In genomic region chr11:48107188-48107704, GRCh38 we compare ENCODE assay signal across 9 cellular contexts.
DNase-seq lines count a peak whose midpoint lies in the region; ATAC-seq and TF ChIP-seq lines count a peak whose summit lies in the region.
"Had no signal": no experiment of that assay in that cellular context is flagged by ENCODE, and none has a peak within 500 bp of the region (broad histone marks: within the 10 kb centered on the region; RNA-seq: fewer than 3 reads in every experiment).

No MANE protein-coding gene starts in this region.

- TF ChIP-seq CTCF in GM20000 (IDR thresholded peaks at IDR 0.05; ENCODE audit: extremely low read depth, missing control alignments) (no peak), neural crest cell (conservative IDR thresholded peaks at IDR 0.05) (no peak)

- H3K9me3 Mint-ChIP-seq in CD8-positive, alpha-beta memory T cell, result no peaks in the 10 kb centered on the region
- H3K9me3 Mint-ChIP-seq in activated CD4-positive, alpha-beta T cell treated with anti-CD3 and anti-CD28 coated beads, Interleukin-2, amount 10 ng/mL, durations not matched to agents 7 days and 5 days, result no peaks in the 10 kb centered on the region
- no peaks in the 10 kb centered on the region for H3K9me3 Mint-ChIP-seq in neural crest cell

- POLR2A ChIA-PET in CD8-positive, alpha-beta memory T cell (lab: Charles Lee), result no interaction called here
- POLR2A ChIA-PET in activated CD4-positive, alpha-beta T cell treated with anti-CD3 and anti-CD28 coated beads, Interleukin-2, amount 10 ng/mL, durations not matched to agents 7 days and 5 days (lab: Charles Lee), result interaction anchor here (0.6 to 1.0 kb wide), 4 partner anchors 49 to 173 kb away, joined by 3 to 5 read pairs (median 4); no protein-coding TSS in a partner anchor

- H3K27ac ChIP-seq in CD8-positive, alpha-beta memory T cell (ENCODE audit: low read depth, low read length), result no peak overlapping the region
- H3K27ac ChIP-seq: HL-60 had no signal

- CTCF ChIA-PET in CD8-positive, alpha-beta memory T cell (lab: Charles Lee), result interaction anchor here (0.6 to 11.1 kb wide), 9 partner anchors 9 to 197 kb away, joined by 3 to 210 read pairs (median 5); no protein-coding TSS in a partner anchor
- CTCF ChIA-PET in activated CD4-positive, alpha-beta T cell treated with anti-CD3 and anti-CD28 coated beads, Interleukin-2, amount 10 ng/mL, durations not matched to agents 7 days and 5 days (lab: Charles Lee), result interaction anchor here (0.9 to 9.3 kb wide), 16 partner anchors 8 to 182 kb away, joined by 3 to 75 read pairs (median 4); no protein-coding TSS in a partner anchor

- ATAC-seq in HG03457 (IDR thresholded peaks at IDR 0.05; ENCODE audit: unreplicated experiment), result peak; percentile 83

- peaks cover 37% of the 10 kb centered on the region for H3K4me1 ChIP-seq in CD8-positive, alpha-beta memory T cell (ENCODE audit: insufficient read depth, low read length)

- H3K36me3 Mint-ChIP-seq in CD8-positive, alpha-beta memory T cell, result peaks cover under 1 to 9% (median under 1%) of the 10 kb centered on the region in 3 donors
- H3K36me3 Mint-ChIP-seq in activated CD4-positive, alpha-beta T cell treated with anti-CD3 and anti-CD28 coated beads, Interleukin-2, amount 10 ng/mL, durations not matched to agents 7 days and 5 days (ENCODE audit: low read depth), result peaks cover 25% of the 10 kb centered on the region
- H3K36me3 Mint-ChIP-seq in neural crest cell (ENCODE audit: low read depth), result no peaks in the 10 kb centered on the region

- peak overlapping the region; percentile 83 to 94 (median 88) for H3K27ac Mint-ChIP-seq in CD8-positive, alpha-beta memory T cell
- peak overlapping the region; percentile 79 for H3K27ac Mint-ChIP-seq in activated CD4-positive, alpha-beta T cell treated with anti-CD3 and anti-CD28 coated beads, Interleukin-2, amount 10 ng/mL, durations not matched to agents 7 days and 5 days
- H3K27ac Mint-ChIP-seq in neural crest cell (ENCODE audit: unreplicated experiment), result no peak overlapping the region

- peaks cover 56 to 74% (median 68%) of the 10 kb centered on the region in 3 donors for H3K4me1 Mint-ChIP-seq in CD8-positive, alpha-beta memory T cell
- peaks cover 71% of the 10 kb centered on the region for H3K4me1 Mint-ChIP-seq in activated CD4-positive, alpha-beta T cell treated with anti-CD3 and anti-CD28 coated beads, Interleukin-2, amount 10 ng/mL, durations not matched to agents 7 days and 5 days
- H3K4me1 Mint-ChIP-seq in neural crest cell, result peaks cover 63% of the 10 kb centered on the region

- H3K36me3 ChIP-seq in CD8-positive, alpha-beta memory T cell (ENCODE audit: insufficient read depth, low read length), result no peaks in the 10 kb centered on the region

- H3K27me3 Mint-ChIP-seq in CD8-positive, alpha-beta memory T cell, result no peaks in the 10 kb centered on the region
- H3K27me3 Mint-ChIP-seq in activated CD4-positive, alpha-beta T cell treated with anti-CD3 and anti-CD28 coated beads, Interleukin-2, amount 10 ng/mL, durations not matched to agents 7 days and 5 days, result no peaks in the 10 kb centered on the region
- H3K27me3 Mint-ChIP-seq in neural crest cell (ENCODE audit: low read depth), result no peaks in the 10 kb centered on the region

- H3K4me3 Mint-ChIP-seq in CD8-positive, alpha-beta memory T cell, result peak overlapping the region; percentile 0 to 68 (median 56)
- H3K4me3 Mint-ChIP-seq in activated CD4-positive, alpha-beta T cell treated with anti-CD3 and anti-CD28 coated beads, Interleukin-2, amount 10 ng/mL, durations not matched to agents 7 days and 5 days, result no peak overlapping the region
- peak overlapping the region; percentile 8 for H3K4me3 Mint-ChIP-seq in neural crest cell

- DNase-seq in CD8-positive, alpha-beta memory T cell, result no peak
- peak; percentile 59 for DNase-seq in GM20000 (ENCODE audit: low spot score)
- DNase-seq in activated CD4-positive, alpha-beta T cell treated with anti-CD3 and anti-CD28 coated beads, Interleukin-2, amount 10 ng/mL, durations not matched to agents 7 days and 5 days, result no peak
- DNase-seq in neural crest cell (ENCODE audit: low read depth, low spot score), result no peak
- no peak for DNase-seq in H4 (ENCODE audit: low spot score)
- DNase-seq in GOT3 (lab: John Stamatoyannopoulos, UW), result no peak
- no peak for DNase-seq in ecto neural progenitor cell (ENCODE audit: low spot score)

- no peaks in the 10 kb centered on the region for H3K9me3 ChIP-seq in CD8-positive, alpha-beta memory T cell (ENCODE audit: low read length)

- H3K27me3 ChIP-seq in CD8-positive, alpha-beta memory T cell (ENCODE audit: insufficient read depth, low read length, poor library complexity, severe bottlenecking), result no peaks in the 10 kb centered on the region

- H3K4me3 ChIP-seq in CD8-positive, alpha-beta memory T cell (ENCODE audit: low read length), result no peak overlapping the region
